Comparison of ENCODE assay signal across 8 cellular contexts in the genomic region with DNA sequence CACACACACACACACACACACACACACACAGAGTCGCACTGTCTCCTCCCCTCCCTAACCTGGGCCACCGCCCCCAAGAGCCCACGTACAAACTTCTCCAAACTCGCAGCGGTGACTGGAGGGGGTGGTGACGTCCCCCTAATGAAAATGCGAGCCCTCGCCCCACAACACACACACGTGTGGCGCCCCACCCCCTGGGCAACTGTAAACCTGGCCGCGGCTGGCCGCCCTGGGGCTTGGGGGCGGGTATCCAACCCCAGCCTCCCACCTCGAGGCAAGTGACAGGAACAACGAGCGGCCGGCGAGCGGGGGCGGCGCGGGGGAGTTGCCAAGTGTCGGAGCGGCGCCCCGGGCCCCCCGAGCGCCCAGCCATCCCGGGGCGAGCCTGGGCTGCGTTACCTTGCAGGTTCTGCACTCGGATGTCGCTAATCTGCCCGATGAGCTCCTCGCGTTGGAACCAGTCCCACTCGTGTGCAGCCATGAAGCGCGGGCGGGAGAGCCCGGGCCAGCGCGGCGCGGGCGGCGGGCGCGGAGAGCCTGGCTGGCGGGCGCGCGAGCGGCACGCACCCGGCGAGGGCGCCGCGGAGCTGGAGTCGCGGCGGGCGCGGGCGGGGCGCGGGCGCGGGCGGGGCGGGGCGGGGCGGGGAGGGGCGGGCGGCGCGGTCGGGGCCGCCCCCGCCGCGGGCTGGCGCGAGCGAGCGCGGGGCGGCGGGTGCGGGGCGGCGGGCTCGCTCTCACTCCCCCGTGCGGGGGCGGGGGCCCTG. TPM values are rescaled to one million over a fixed set of nuclear protein-coding genes. Genes with fewer than 3 reads are reported as not detected.
A peak's percentile ranks its signal among the peaks of the same experiment; 100 is the strongest.
DNase-seq lines count a peak whose midpoint lies in the region; ATAC-seq and TF ChIP-seq lines count a peak whose summit lies in the region.

CLMN (minus strand) TSS at position 597 of the 764 bp plus-strand sequence; CDS start at position 481, 116 bp downstream.

- peak; percentile 29 for DNase-seq in H4 (ENCODE audit: low spot score)
- peak; percentile 61 for DNase-seq in NOMO-1 treated with dmso at 0.1 percent for 144 hours (lab: John Stamatoyannopoulos, UW; ENCODE audit: unreplicated experiment)
- DNase-seq in activated naive CD8-positive, alpha-beta T cell treated with anti-CD3 and anti-CD28 coated beads for 36 hours = peak; percentile 38
- DNase-seq in left ventricle myocardium superior = peak; percentile 70
- no peak for DNase-seq in SKM-1 treated with dmso at 0.1 percent for 144 hours (lab: John Stamatoyannopoulos, UW; ENCODE audit: unreplicated experiment)

- peaks cover 30% of the 10 kb centered on the region for H3K27me3 Mint-ChIP-seq in activated naive CD8-positive, alpha-beta T cell treated with anti-CD3 and anti-CD28 coated beads for 36 hours

- no peak within 1 kb of the TSS for H3K27ac Mint-ChIP-seq in activated naive CD8-positive, alpha-beta T cell treated with anti-CD3 and anti-CD28 coated beads for 36 hours

- H3K9ac ChIP-seq in rectal smooth muscle tissue (ENCODE audit: low read length) = peak within 1 kb of the TSS; percentile 28

- no peak for TF ChIP-seq CTCF in DOHH2 (IDR thresholded peaks at IDR 0.05; ENCODE audit: low read depth, low read length, poor library complexity, severe bottlenecking)

- H3K4me1 ChIP-seq in DOHH2 (ENCODE audit: control insufficient read depth, low read length) (peaks cover 9% of the 10 kb centered on the region), rectal smooth muscle tissue (ENCODE audit: control insufficient read depth, insufficient read depth, low read length) (no peaks in the 10 kb centered on the region)

- no peaks in the 10 kb centered on the region for H3F3A ChIP-seq in DOHH2 (ENCODE audit: control insufficient read depth, insufficient read depth)

- peaks cover 15% of the 10 kb centered on the region for H3K4me1 Mint-ChIP-seq in activated naive CD8-positive, alpha-beta T cell treated with anti-CD3 and anti-CD28 coated beads for 36 hours

- H3K27ac ChIP-seq in DOHH2 (ENCODE audit: low read depth, low read length) (no peak within 1 kb of the TSS), rectal smooth muscle tissue (ENCODE audit: low read depth, low read length) (no peak within 1 kb of the TSS)

- intact Hi-C loops in left ventricle myocardium superior (cut with micrococcal nuclease) = no loop called here

- peak within 1 kb of the TSS; percentile 78 for H3K4me2 ChIP-seq in DOHH2 (ENCODE audit: low read length)

- H3K9me3 Mint-ChIP-seq in activated naive CD8-positive, alpha-beta T cell treated with anti-CD3 and anti-CD28 coated beads for 36 hours = no peaks in the 10 kb centered on the region

- H3K9me2 ChIP-seq in DOHH2 (replicated peaks; ENCODE audit: control insufficient read depth, low read length) = no peaks in the 10 kb centered on the region

- H3K4me3 Mint-ChIP-seq in activated naive CD8-positive, alpha-beta T cell treated with anti-CD3 and anti-CD28 coated beads for 36 hours = peak within 1 kb of the TSS; percentile 74

- H3K36me3 Mint-ChIP-seq in activated naive CD8-positive, alpha-beta T cell treated with anti-CD3 and anti-CD28 coated beads for 36 hours = no peaks in the 10 kb centered on the region

- peaks cover 87% of the 10 kb centered on the region for H3K27me3 ChIP-seq in DOHH2 (ENCODE audit: control insufficient read depth, low read length)
- no peaks in the 10 kb centered on the region for H3K27me3 ChIP-seq in rectal smooth muscle tissue (ENCODE audit: control insufficient read depth, insufficient read depth, low read length)

- H3K9me3 ChIP-seq in DOHH2 (ENCODE audit: control insufficient read depth, insufficient read depth, low read length) = no peaks in the 10 kb centered on the region

- H3K79me2 ChIP-seq in DOHH2 (ENCODE audit: control insufficient read depth, low read length) = no peaks in the 10 kb centered on the region

- H3K4me3 ChIP-seq in DOHH2 (ENCODE audit: low read length) (peak within 1 kb of the TSS; percentile 69), rectal smooth muscle tissue (ENCODE audit: low read length) (peak within 1 kb of the TSS; percentile 77)

- ATAC-seq in left ventricle myocardium superior (peak; percentile 64), HG02938 (IDR thresholded peaks at IDR 0.05; ENCODE audit: unreplicated experiment) (no peak)

- H3K36me3 ChIP-seq in DOHH2 (ENCODE audit: control insufficient read depth, low read length) (no peaks in the 10 kb centered on the region), rectal smooth muscle tissue (ENCODE audit: control insufficient read depth, insufficient read depth, low read length) (no peaks in the 10 kb centered on the region)

- H4K20me1 ChIP-seq in DOHH2 (ENCODE audit: control insufficient read depth, insufficient read depth, low read depth, low read length) = no peaks in the 10 kb centered on the region

RNA-seq across cellular contexts. Expression of gene CLMN, which starts in this region (rescaled TPM):
- 3.7 and 4.5 TPM in 2 replicates for total RNA-seq in H4 (2014; rRNA removed; shearing (Covaris generic))
- total RNA-seq in activated naive CD8-positive, alpha-beta T cell treated with anti-CD3 and anti-CD28 coated beads for 36 hours = under 1 TPM; 0.66 to 0.91 TPM
- total RNA-seq in left ventricle myocardium superior = 8.9 TPM

Comparison
In these comparisons a context has a peak if more than half of its experiments do, and no peak if none do; other contexts are left out.
1. Peak in DNase-seq in activated naive CD8-positive, alpha-beta T cell treated with anti-CD3 and anti-CD28 coated beads for 36 hours; RNA of the gene not detected or under 1 TPM.